In the genomic region with DNA sequence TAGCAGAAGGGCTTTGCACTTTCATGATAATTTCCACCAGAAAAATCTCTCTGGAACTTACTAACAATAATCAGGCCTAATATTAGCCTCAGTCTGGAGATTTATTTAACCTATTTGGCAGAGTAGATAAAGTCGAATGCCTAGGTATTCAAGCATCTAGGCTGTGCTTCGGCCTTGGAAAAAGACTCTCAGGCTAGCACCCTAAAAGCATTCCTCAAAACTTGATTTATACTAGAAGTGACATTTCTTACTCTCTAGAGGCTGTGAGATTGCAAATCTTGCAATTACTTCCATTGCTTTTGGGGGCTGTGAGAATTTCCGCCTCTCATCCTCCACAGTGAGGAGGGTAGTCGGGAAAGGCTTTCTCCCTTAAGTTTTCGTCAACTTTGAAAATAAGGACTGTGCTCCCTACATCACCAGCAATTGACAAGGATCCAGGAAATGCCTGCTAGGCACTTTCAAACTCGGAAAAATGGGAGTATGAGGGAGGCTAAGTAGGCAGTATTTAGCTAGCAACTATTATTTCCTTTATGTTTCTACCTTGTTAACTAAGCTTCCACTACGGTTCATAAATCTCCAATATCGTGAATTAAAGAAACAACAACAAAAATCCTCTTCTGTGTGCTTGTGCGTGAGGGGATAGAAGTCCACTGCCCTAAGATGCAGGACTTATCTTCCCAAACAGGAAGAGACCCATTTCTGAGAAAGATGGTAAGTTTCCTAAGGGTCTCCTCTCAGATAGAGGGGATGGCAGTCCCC, we compare ENCODE assay signal across 8 cellular contexts. TPM values are rescaled to one million over a fixed set of nuclear protein-coding genes. Genes with fewer than 3 reads are reported as not detected.
DNase-seq lines count a peak whose midpoint lies in the region; ATAC-seq and TF ChIP-seq lines count a peak whose summit lies in the region.

No MANE protein-coding gene starts in this region.

- CTCF ChIA-PET in Panc1 (lab: Charles Lee), result interaction anchor here (1.5 kb wide), 1 partner anchor 14 kb away, joined by 3 read pairs; no protein-coding TSS in a partner anchor

- H3K14ac ChIP-seq in trophoblast cell (ENCODE audit: low read length), result peak overlapping the region; percentile 69

- peak overlapping the region; percentile 62 for H3K27ac ChIP-seq in DND-41 (ENCODE audit: low read length)
- H3K27ac ChIP-seq in Panc1 (ENCODE audit: low read length), result peak overlapping the region; percentile 96
- peak overlapping the region; percentile 94 to 99 for H3K27ac ChIP-seq in esophagus (ENCODE audit: low read depth in 2 of 2, low read length in 1 of 2)
- H3K27ac ChIP-seq in trophoblast cell (ENCODE audit: low read depth, low read length), result peak overlapping the region; percentile 98

- peaks cover 5% of the 10 kb centered on the region; the same call in 1 of the 2 replicates for H3K36me3 ChIP-seq in DND-41 (ENCODE audit: insufficient read depth, low read length)
- H3K36me3 ChIP-seq in Panc1 (ENCODE audit: control insufficient read depth, insufficient read depth, low read length), result no peaks in the 10 kb centered on the region; the same call in 1 of the 2 replicates
- no peaks in the 10 kb centered on the region for H3K36me3 ChIP-seq in esophagus (ENCODE audit: control insufficient read depth in 2 of 2, insufficient read depth in 2 of 2, low read length in 1 of 2)
- H3K36me3 ChIP-seq in trophoblast cell (ENCODE audit: control insufficient read depth in 1 of 2, insufficient read depth in 2 of 2, low read length in 2 of 2), result peaks cover 5 to 6% of the 10 kb centered on the region in 2 experiments

- intact Hi-C loops in Panc1 (cut with micrococcal nuclease; ENCODE audit: unreplicated experiment), result loop anchor here (10.0 kb wide), 1 partner anchor 193 kb away; no protein-coding TSS in a partner anchor

- H2AK5ac ChIP-seq in trophoblast cell (ENCODE audit: low read length), result no peak overlapping the region

- H3K4ac ChIP-seq in trophoblast cell (ENCODE audit: low read depth, low read length), result peak overlapping the region; percentile 63

- H3K4me2 ChIP-seq in DND-41 (ENCODE audit: insufficient read depth, low read length) (peak overlapping the region; percentile 98), trophoblast cell (ENCODE audit: low read length) (peak overlapping the region; percentile 72)

- TF ChIP-seq CTCF in DND-41 (IDR thresholded peaks at IDR 0.05; ENCODE audit: borderline replicate concordance, extremely low read depth, low read length, poor library complexity, severe bottlenecking), result no peak
- TF ChIP-seq CTCF in Panc1 (IDR thresholded peaks at IDR 0.05), result no peak

- H3K27me3 ChIP-seq in DND-41 (ENCODE audit: insufficient read depth, low read length, poor library complexity) (peaks cover 22% of the 10 kb centered on the region), Panc1 (ENCODE audit: control insufficient read depth, insufficient read depth, low read length) (no peaks in the 10 kb centered on the region; the same call in 1 of the 2 replicates), esophagus (ENCODE audit: control insufficient read depth in 1 of 2, insufficient read depth in 2 of 2, low read length in 2 of 2) (no peaks in the 10 kb centered on the region), trophoblast cell (ENCODE audit: insufficient read depth, low read length) (no peaks in the 10 kb centered on the region)

- ATAC-seq in DND-41 (ENCODE audit: insufficient read depth, low read depth) (no peak), Panc1 (no peak), GM21360 (IDR thresholded peaks at IDR 0.05; ENCODE audit: unreplicated experiment) (no peak), GM18511 (IDR thresholded peaks at IDR 0.05; ENCODE audit: unreplicated experiment) (no peak)

- H3K4me3 ChIP-seq in DND-41 (ENCODE audit: low read depth in 1 of 2, low read length in 2 of 2) (peak overlapping the region; percentile 16 to 76; a peak in 3 of 4 replicates), Panc1 (ENCODE audit: low read depth in 2 of 2, low read length in 2 of 2) (peak overlapping the region; percentile 86 to 87), esophagus (ENCODE audit: low read depth in 1 of 2, low read length in 2 of 2) (peak overlapping the region; percentile 72 to 88), trophoblast cell (ENCODE audit: low read depth, low read length) (peak overlapping the region; percentile 75)

- H3K18ac ChIP-seq in trophoblast cell (ENCODE audit: low read length), result peak overlapping the region; percentile 81

- H4K8ac ChIP-seq in trophoblast cell (ENCODE audit: low read depth, low read length), result peak overlapping the region; percentile 86

- no peak for DNase-seq in DND-41
- DNase-seq in Panc1 (ENCODE audit: low read depth, low spot score), result no peak
- DNase-seq in trophoblast cell, result peak in 1 of 2 donors; percentile 8
- DNase-seq in stimulated activated CD4-positive, alpha-beta T cell treated with anti-CD3 and anti-CD28 coated beads, Interleukin-4, amount 100 ng/mL, for 24 hours, result no peak
- no peak for DNase-seq in NK-92 treated with Interleukin-12 subunit alpha and Interleukin-12 subunit beta, amount 100 ng/mL, for 24 hours (lab: John Stamatoyannopoulos, UW)

- H3K9ac ChIP-seq in DND-41 (ENCODE audit: low read depth, low read length) (peak overlapping the region; percentile 77), trophoblast cell (ENCODE audit: low read length) (peak overlapping the region; percentile 80)

- peak overlapping the region; percentile 58 for H4K91ac ChIP-seq in trophoblast cell (ENCODE audit: low read depth, low read length)

- no peak overlapping the region for H4K12ac ChIP-seq in trophoblast cell (ENCODE audit: low read depth, low read length)

- peaks cover 22% of the 10 kb centered on the region for H3K79me1 ChIP-seq in trophoblast cell (ENCODE audit: low read length)

- WGBS in esophagus, 2 donors, result 26 to 31% methylated on average over 9 of the region's 9 CpGs
- WGBS in trophoblast cell (ENCODE audit: extremely low coverage, insufficient coverage, insufficient read length), result no CpG with 5 or more reads among the region's 9 CpGs

- H3K9me3 ChIP-seq in DND-41 (ENCODE audit: insufficient read depth, low read length, severe bottlenecking) (no peaks in the 10 kb centered on the region), Panc1 (ENCODE audit: control insufficient read depth, insufficient read depth, low read depth, low read length) (no peaks in the 10 kb centered on the region), esophagus (ENCODE audit: control insufficient read depth in 2 of 2, insufficient read depth in 1 of 2, low read depth in 1 of 2, low read length in 1 of 2) (no peaks in the 10 kb centered on the region), trophoblast cell (ENCODE audit: insufficient read depth, low read depth, low read length) (no peaks in the 10 kb centered on the region)

- peaks cover 40% of the 10 kb centered on the region for H3K4me1 ChIP-seq in DND-41 (ENCODE audit: insufficient read depth, low read length)
- peaks cover 28% of the 10 kb centered on the region for H3K4me1 ChIP-seq in Panc1 (ENCODE audit: control insufficient read depth, insufficient read depth, low read length)
- no peaks in the 10 kb centered on the region for H3K4me1 ChIP-seq in esophagus (ENCODE audit: control insufficient read depth in 2 of 2, insufficient read depth in 2 of 2, low read length in 1 of 2)
- H3K4me1 ChIP-seq in trophoblast cell (ENCODE audit: control insufficient read depth in 1 of 2, insufficient read depth in 2 of 2, low read length in 2 of 2), result peaks cover 7% of the 10 kb centered on the region in 2 experiments

- H2BK5ac ChIP-seq in trophoblast cell (ENCODE audit: low read depth, low read length, poor library complexity), result peak overlapping the region; percentile 79

- H2AFZ ChIP-seq in DND-41 (ENCODE audit: low read depth, low read length) (peak overlapping the region; percentile 91), trophoblast cell (ENCODE audit: insufficient read depth, low read length, poor library complexity) (peak overlapping the region; percentile 82)

- in situ Hi-C loops in Panc1 (cut with HindIII; ENCODE audit: low pct_unique_long_range_greater_than_20kb, low sequenced_read_pairs), result no loop called here

- H3K79me2 ChIP-seq in DND-41 (ENCODE audit: insufficient read depth, low read length) (peaks cover 26% of the 10 kb centered on the region), trophoblast cell (ENCODE audit: control insufficient read depth, insufficient read depth, low read length, poor library complexity) (peaks cover 12% of the 10 kb centered on the region)

- peak overlapping the region; percentile 75 for H2BK120ac ChIP-seq in trophoblast cell (ENCODE audit: insufficient read depth, low read length, poor library complexity)

- BruUV-seq in Panc1 (replicated peaks; lab: Mats Ljungman, UMichigan), result TSS peak; percentile 97

- POLR2A ChIA-PET in Panc1 (lab: Charles Lee), result no interaction called here

- H4K20me1 ChIP-seq in DND-41 (ENCODE audit: insufficient read depth, low read length), result peaks cover 16% of the 10 kb centered on the region

- no peak overlapping the region for H3K23ac ChIP-seq in trophoblast cell (ENCODE audit: low read length)

- H2BK12ac ChIP-seq in trophoblast cell (ENCODE audit: low read length), result no peak overlapping the region

RNA-seq across cellular contexts. Expression of a gene that starts 1.1 kb away (rescaled TPM):
- total RNA-seq in Panc1 (2021; ENCODE audit: unreplicated experiment), result 38.3 TPM
- 37.9 TPM for polyA plus RNA-seq in Panc1 (2012; ENCODE audit: insufficient read length)
- 10 to 100 TPM; 46.7 to 76.8 TPM for polyA plus RNA-seq in esophagus
- 197 TPM in 2 replicates for polyA plus RNA-seq in trophoblast cell (2013)
